In the genomic region with DNA sequence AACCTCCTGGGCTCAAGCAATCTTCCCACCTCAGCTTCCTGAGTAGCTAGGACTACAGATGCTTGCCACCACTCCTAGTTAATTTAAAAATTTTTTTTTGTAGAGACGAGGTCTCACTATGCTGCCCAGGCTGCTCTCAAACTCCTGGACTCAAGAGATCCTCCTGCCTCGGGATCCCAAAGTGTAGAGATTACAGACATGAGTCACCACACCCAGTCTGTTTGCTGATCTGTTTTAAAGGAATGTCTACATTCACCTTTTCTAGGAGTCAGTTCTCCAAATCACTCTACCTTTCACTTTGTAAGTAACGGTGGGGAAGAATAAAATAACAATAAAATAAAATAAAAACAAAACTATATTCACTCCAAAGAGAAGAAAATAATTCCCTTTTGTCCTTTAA, we compare ENCODE assay signal across 1 cellular context.
TF ChIP-seq lines count a peak whose summit lies in the region.

No MANE protein-coding gene starts in this region.

TF ChIP-seq in HepG2, 621 proteins besides CTCF, POLR2A, EP300 and RAD21 (continued from another document):
- no peak for TF ChIP-seq ZNF616 (CRISPR knock-in tag; IDR thresholded peaks at IDR 0.05; ENCODE audit: low read depth)
- TF ChIP-seq ZNF749 (CRISPR knock-in tag; IDR thresholded peaks at IDR 0.05; ENCODE audit: borderline replicate concordance): no peak
- TF ChIP-seq ZNF772 (CRISPR knock-in tag; IDR thresholded peaks at IDR 0.05): no peak
- no peak for TF ChIP-seq PBX3 (CRISPR knock-in tag; IDR thresholded peaks at IDR 0.05; ENCODE audit: borderline replicate concordance)
- TF ChIP-seq SOX5 (CRISPR knock-in tag; IDR thresholded peaks at IDR 0.05; ENCODE audit: borderline replicate concordance): peak; percentile 13; the same call in 1 of the 2 replicates
- no peak for TF ChIP-seq ZNF12 (CRISPR knock-in tag; IDR thresholded peaks at IDR 0.05)
- TF ChIP-seq RFX1 (IDR thresholded peaks at IDR 0.05): no peak
- TF ChIP-seq TBL1XR1 (IDR thresholded peaks at IDR 0.05; ENCODE audit: borderline replicate concordance, low read length, partially characterized antibody): no peak
- TF ChIP-seq ZBTB39 (CRISPR knock-in tag; IDR thresholded peaks at IDR 0.05): no peak
- TF ChIP-seq ELF4 (CRISPR knock-in tag; IDR thresholded peaks at IDR 0.05; ENCODE audit: borderline replicate concordance): no peak
- no peak for TF ChIP-seq ZNF143 (CRISPR knock-in tag; IDR thresholded peaks at IDR 0.05)
- TF ChIP-seq FOXA3 (CRISPR knock-in tag; IDR thresholded peaks at IDR 0.05): 0 out of 2 replicates have a peak, but pooled peaks have one; percentile 5
- no peak for TF ChIP-seq TFDP2 (CRISPR knock-in tag; IDR thresholded peaks at IDR 0.05)
- no peak for TF ChIP-seq ZNF543 (CRISPR knock-in tag; IDR thresholded peaks at IDR 0.05)
- no peak for TF ChIP-seq PHF21A (CRISPR knock-in tag; IDR thresholded peaks at IDR 0.05)
- TF ChIP-seq BCL6 (CRISPR knock-in tag; IDR thresholded peaks at IDR 0.05): 0 out of 2 replicates have a peak, but pooled peaks have one; percentile 26
- 0 out of 2 replicates have a peak, but pooled peaks have one; percentile 34 for TF ChIP-seq ZMYM3 (CRISPR knock-in tag; IDR thresholded peaks at IDR 0.05)
- TF ChIP-seq ZSCAN12 (CRISPR knock-in tag; IDR thresholded peaks at IDR 0.05): no peak
- TF ChIP-seq, protein P1, sequence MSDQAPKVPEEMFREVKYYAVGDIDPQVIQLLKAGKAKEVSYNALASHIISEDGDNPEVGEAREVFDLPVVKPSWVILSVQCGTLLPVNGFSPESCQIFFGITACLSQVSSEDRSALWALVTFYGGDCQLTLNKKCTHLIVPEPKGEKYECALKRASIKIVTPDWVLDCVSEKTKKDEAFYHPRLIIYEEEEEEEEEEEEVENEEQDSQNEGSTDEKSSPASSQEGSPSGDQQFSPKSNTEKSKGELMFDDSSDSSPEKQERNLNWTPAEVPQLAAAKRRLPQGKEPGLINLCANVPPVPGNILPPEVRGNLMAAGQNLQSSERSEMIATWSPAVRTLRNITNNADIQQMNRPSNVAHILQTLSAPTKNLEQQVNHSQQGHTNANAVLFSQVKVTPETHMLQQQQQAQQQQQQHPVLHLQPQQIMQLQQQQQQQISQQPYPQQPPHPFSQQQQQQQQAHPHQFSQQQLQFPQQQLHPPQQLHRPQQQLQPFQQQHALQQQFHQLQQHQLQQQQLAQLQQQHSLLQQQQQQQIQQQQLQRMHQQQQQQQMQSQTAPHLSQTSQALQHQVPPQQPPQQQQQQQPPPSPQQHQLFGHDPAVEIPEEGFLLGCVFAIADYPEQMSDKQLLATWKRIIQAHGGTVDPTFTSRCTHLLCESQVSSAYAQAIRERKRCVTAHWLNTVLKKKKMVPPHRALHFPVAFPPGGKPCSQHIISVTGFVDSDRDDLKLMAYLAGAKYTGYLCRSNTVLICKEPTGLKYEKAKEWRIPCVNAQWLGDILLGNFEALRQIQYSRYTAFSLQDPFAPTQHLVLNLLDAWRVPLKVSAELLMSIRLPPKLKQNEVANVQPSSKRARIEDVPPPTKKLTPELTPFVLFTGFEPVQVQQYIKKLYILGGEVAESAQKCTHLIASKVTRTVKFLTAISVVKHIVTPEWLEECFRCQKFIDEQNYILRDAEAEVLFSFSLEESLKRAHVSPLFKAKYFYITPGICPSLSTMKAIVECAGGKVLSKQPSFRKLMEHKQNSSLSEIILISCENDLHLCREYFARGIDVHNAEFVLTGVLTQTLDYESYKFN (CRISPR knock-in tag; conservative IDR thresholded peaks at IDR 0.05): no peak
- no peak for TF ChIP-seq NRL (CRISPR knock-in tag; IDR thresholded peaks at IDR 0.05; ENCODE audit: borderline replicate concordance)
- TF ChIP-seq HDAC2 (CRISPR knock-in tag; IDR thresholded peaks at IDR 0.05): no peak
- TF ChIP-seq SMAD1 (CRISPR knock-in tag; IDR thresholded peaks at IDR 0.05; ENCODE audit: borderline replicate concordance, low read depth): no peak
- TF ChIP-seq, protein P2, sequence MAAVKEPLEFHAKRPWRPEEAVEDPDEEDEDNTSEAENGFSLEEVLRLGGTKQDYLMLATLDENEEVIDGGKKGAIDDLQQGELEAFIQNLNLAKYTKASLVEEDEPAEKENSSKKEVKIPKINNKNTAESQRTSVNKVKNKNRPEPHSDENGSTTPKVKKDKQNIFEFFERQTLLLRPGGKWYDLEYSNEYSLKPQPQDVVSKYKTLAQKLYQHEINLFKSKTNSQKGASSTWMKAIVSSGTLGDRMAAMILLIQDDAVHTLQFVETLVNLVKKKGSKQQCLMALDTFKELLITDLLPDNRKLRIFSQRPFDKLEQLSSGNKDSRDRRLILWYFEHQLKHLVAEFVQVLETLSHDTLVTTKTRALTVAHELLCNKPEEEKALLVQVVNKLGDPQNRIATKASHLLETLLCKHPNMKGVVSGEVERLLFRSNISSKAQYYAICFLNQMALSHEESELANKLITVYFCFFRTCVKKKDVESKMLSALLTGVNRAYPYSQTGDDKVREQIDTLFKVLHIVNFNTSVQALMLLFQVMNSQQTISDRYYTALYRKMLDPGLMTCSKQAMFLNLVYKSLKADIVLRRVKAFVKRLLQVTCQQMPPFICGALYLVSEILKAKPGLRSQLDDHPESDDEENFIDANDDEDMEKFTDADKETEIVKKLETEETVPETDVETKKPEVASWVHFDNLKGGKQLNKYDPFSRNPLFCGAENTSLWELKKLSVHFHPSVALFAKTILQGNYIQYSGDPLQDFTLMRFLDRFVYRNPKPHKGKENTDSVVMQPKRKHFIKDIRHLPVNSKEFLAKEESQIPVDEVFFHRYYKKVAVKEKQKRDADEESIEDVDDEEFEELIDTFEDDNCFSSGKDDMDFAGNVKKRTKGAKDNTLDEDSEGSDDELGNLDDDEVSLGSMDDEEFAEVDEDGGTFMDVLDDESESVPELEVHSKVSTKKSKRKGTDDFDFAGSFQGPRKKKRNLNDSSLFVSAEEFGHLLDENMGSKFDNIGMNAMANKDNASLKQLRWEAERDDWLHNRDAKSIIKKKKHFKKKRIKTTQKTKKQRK (IDR thresholded peaks at IDR 0.05; ENCODE audit: low read length): no peak
- no peak for TF ChIP-seq ZNF317 (CRISPR knock-in tag; IDR thresholded peaks at IDR 0.05)
- TF ChIP-seq ZNF121 (CRISPR knock-in tag; IDR thresholded peaks at IDR 0.05): peak; percentile 98
TF ChIP-seq in HepG2: peak in this region for 17.
